Comparison of ENCODE assay signal across 18 cellular contexts in the genomic region with DNA sequence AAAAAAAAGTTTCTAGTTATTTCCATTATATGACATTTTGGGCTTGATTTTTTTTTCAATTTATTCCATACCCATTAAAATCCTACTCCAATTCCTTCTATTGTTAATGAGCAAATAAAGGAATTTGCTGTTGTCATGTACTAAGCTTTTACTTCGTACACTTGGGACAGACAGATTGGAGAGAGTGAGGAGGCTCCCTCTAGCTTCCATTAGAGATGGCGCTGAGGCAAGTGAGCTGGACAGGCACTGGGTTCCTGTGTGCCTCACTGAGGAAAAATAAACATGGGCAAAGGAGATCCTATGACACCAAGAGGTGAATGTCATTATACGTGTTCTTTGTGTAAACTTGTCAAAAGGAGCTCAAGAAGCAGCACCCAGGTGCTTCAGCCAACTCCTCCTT.
A peak's percentile ranks its signal among the peaks of the same experiment; 100 is the strongest.
DNase-seq lines count a peak whose midpoint lies in the region; ATAC-seq, FAIRE-seq and TF ChIP-seq lines count a peak whose summit lies in the region.
"Had no signal": no experiment of that assay in that cellular context is flagged by ENCODE, and none has a peak within 500 bp of the region (broad histone marks: within the 10 kb centered on the region; RNA-seq: fewer than 3 reads in every experiment).

No MANE protein-coding gene starts in this region.

- H3K18ac ChIP-seq in H9 (ENCODE audit: insufficient read length, low read depth, low read length), result no peak overlapping the region

- 0 out of 5 replicates have a peak, but pooled peaks cover 0 to 2% of the 10 kb centered on the region in 2 experiments for H3K9me3 Mint-ChIP-seq in H9
- no peaks in the 10 kb centered on the region for H3K9me3 Mint-ChIP-seq in stimulated activated memory B cell treated with anti-CD40 and anti-IgM and Interleukin-4, amounts not matched to agents 10 μg/mL and 1 μg/mL and 100 μg/mL, for 72 hours

- H2AFZ ChIP-seq in H9 (ENCODE audit: low read length) (no peak overlapping the region), Karpas-422 (ENCODE audit: low read length) (no peak overlapping the region)

- peaks cover 6 to 7% of the 10 kb centered on the region in 2 experiments for H3K4me1 Mint-ChIP-seq in H9
- H3K4me1 Mint-ChIP-seq in stimulated activated memory B cell treated with anti-CD40 and anti-IgM and Interleukin-4, amounts not matched to agents 10 μg/mL and 1 μg/mL and 100 μg/mL, for 72 hours, result no peaks in the 10 kb centered on the region

- H4K20me1 ChIP-seq in H9 (ENCODE audit: control insufficient read depth, insufficient read depth, insufficient read length), result no peaks in the 10 kb centered on the region
- H4K20me1 ChIP-seq in Karpas-422 (ENCODE audit: insufficient read depth, low read depth, low read length), result no peaks in the 10 kb centered on the region

- H3K27me3 ChIP-seq in H9 (ENCODE audit: insufficient read depth, low read length) (no peaks in the 10 kb centered on the region), WERI-Rb-1 (ENCODE audit: insufficient read depth, low read depth, severe bottlenecking) (no peaks in the 10 kb centered on the region), foreskin keratinocyte (no peaks in the 10 kb centered on the region), Karpas-422 (ENCODE audit: low read length) (no peaks in the 10 kb centered on the region), stomach (no peaks in the 10 kb centered on the region)
- H3K27me3 ChIP-seq: neutrophil had no signal

- intact Hi-C loops in stomach (cut with DNase I; ENCODE audit: low total_unique reads), result no loop called here

- 31% methylated on average over 3 of the region's 3 CpGs for WGBS in A549 (ENCODE audit: missing lambda C conversion rate)
- WGBS in H9 (ENCODE audit: extremely low coverage, insufficient read length, low lambda C conversion rate), result no CpG with 5 or more reads among the region's 3 CpGs
- WGBS in stomach, 5 donors, result 56 to 74% (median 61%) methylated on average over 3 of the region's 3 CpGs

- no peak overlapping the region for H3K4ac ChIP-seq in H9 (ENCODE audit: low read depth, low read length)

- H4K8ac ChIP-seq in H9 (replicated peaks; ENCODE audit: insufficient read length, low read depth, low read length), result no peak overlapping the region

- H2BK5ac ChIP-seq in H9 (ENCODE audit: insufficient read length, low read length), result no peak overlapping the region

- FAIRE-seq in A549 (lab: Jason Lieb, UNC), result no peak

- DNase-seq in A549 (ENCODE audit: low read depth in 1 of 2, low spot score in 1 of 2) (peak in 1 of 2 experiments; percentile 18), H9 (peak; percentile 31), WERI-Rb-1 (no peak), foreskin keratinocyte (no peak), Karpas-422 (no peak), nucleus accumbens (lab: John Stamatoyannopoulos, UW) (no peak), stomach (no peak)
- DNase-seq: activated CD4-positive, alpha-beta T cell treated with anti-CD3 and anti-CD28 coated beads, Interleukin-2, amount 50 U/mL, for 4 hours; activated naive CD4-positive, alpha-beta T cell treated with Interleukin-2 at 50 U/mL for 16 hours; amygdala; effector CD4-positive, alpha-beta T cell; HCEC 1CT; lower lobe of right lung; MM.1S; NCI-H187; NCI-H446 had no signal

- no peaks in the 10 kb centered on the region for H3K79me1 ChIP-seq in H9 (ENCODE audit: insufficient read depth, low read depth, low read length, poor library complexity, severe bottlenecking)

- H3K79me2 ChIP-seq in H9 (ENCODE audit: insufficient read depth, low read length) (no peaks in the 10 kb centered on the region), Karpas-422 (ENCODE audit: low read length) (no peaks in the 10 kb centered on the region)

- H3K23me2 ChIP-seq in H9 (ENCODE audit: insufficient read length, low read depth, low read length, poor library complexity, severe bottlenecking), result no peaks in the 10 kb centered on the region

- H3K4me2 ChIP-seq in A549, result no peak overlapping the region
- H3K4me2 ChIP-seq in H9 (ENCODE audit: insufficient read depth, insufficient read length, low read length), result no peak overlapping the region
- H3K4me2 ChIP-seq in Karpas-422 (ENCODE audit: low read depth, low read length, poor library complexity, severe bottlenecking), result no peak overlapping the region

- 0 out of 3 replicates have a peak, but pooled peaks have one; percentile 8 for TF ChIP-seq CTCF in A549 (IDR thresholded peaks at IDR 0.05)
- peak; percentile 53 for TF ChIP-seq CTCF in H9 (conservative IDR thresholded peaks at IDR 0.05)
- TF ChIP-seq CTCF in WERI-Rb-1 (IDR thresholded peaks at IDR 0.05; ENCODE audit: low read depth, low read length), result peak; percentile 16; the same call in 1 of the 2 replicates
- peak; percentile 24 for TF ChIP-seq CTCF in foreskin keratinocyte (conservative IDR thresholded peaks at IDR 0.05)
- TF ChIP-seq CTCF in stomach (IDR thresholded peaks at IDR 0.05), result no peak

- H3K56ac ChIP-seq in H9 (ENCODE audit: insufficient read length, low read depth, low read length), result no peak overlapping the region

- H4K5ac ChIP-seq in H9 (ENCODE audit: insufficient read length, low read depth, low read length), result no peak overlapping the region

- CTCF ChIA-PET in A549 (lab: Yijun Ruan, JAX), result interaction anchor here (0.7 to 1.5 kb wide), 3 partner anchors 8 to 37 kb away, joined by 3 to 4 read pairs (median 3); no protein-coding TSS in a partner anchor

- 0 out of 6 replicates have a peak, but pooled peaks have one; percentile 43 to 46 for ATAC-seq in A549
- no peak for ATAC-seq in foreskin keratinocyte
- ATAC-seq in stimulated activated memory B cell treated with anti-CD40 and anti-IgM and Interleukin-4, amounts not matched to agents 10 μg/mL and 1 μg/mL and 100 μg/mL, for 72 hours, result no peak
- ATAC-seq: lower lobe of right lung had no signal

- H3K4me1 ChIP-seq in A549 (no peaks in the 10 kb centered on the region), H9 (ENCODE audit: insufficient read depth, low read length) (peaks cover 1% of the 10 kb centered on the region; the same call in 1 of the 2 replicates), foreskin keratinocyte (no peaks in the 10 kb centered on the region), Karpas-422 (ENCODE audit: low read length) (no peaks in the 10 kb centered on the region), stomach (peaks cover 0 to 7% (median 0%) of the 10 kb centered on the region in 4 donors)
- H3K4me1 ChIP-seq: lower lobe of right lung had no signal

- H3K4me3 ChIP-seq in A549, result no peak overlapping the region
- no peak overlapping the region for H3K4me3 ChIP-seq in WERI-Rb-1 (ENCODE audit: low read depth, low read length)
- H3K4me3 ChIP-seq in Karpas-422 (ENCODE audit: low read length), result no peak overlapping the region
- H3K4me3 ChIP-seq in stomach, result no peak overlapping the region
- H3K4me3 ChIP-seq: lower lobe of right lung had no signal

- H2BK12ac ChIP-seq in H9 (ENCODE audit: insufficient read length, low read depth, low read length), result no peak overlapping the region

- no peak overlapping the region for H2BK15ac ChIP-seq in H9 (ENCODE audit: low read depth, low read length)

- H2BK20ac ChIP-seq in H9 (ENCODE audit: low read depth, low read length, poor library complexity, severe bottlenecking), result no peak overlapping the region

- H3K27ac Mint-ChIP-seq in H9, result no peak overlapping the region
- no peak overlapping the region for H3K27ac Mint-ChIP-seq in stimulated activated memory B cell treated with anti-CD40 and anti-IgM and Interleukin-4, amounts not matched to agents 10 μg/mL and 1 μg/mL and 100 μg/mL, for 72 hours

- no peak overlapping the region for H3K4me3 Mint-ChIP-seq in H9
- H3K4me3 Mint-ChIP-seq in stimulated activated memory B cell treated with anti-CD40 and anti-IgM and Interleukin-4, amounts not matched to agents 10 μg/mL and 1 μg/mL and 100 μg/mL, for 72 hours, result no peak overlapping the region

- no peak overlapping the region for H3K9ac ChIP-seq in H9 (ENCODE audit: extremely low read depth, insufficient read length, low read length)
- H3K9ac ChIP-seq in Karpas-422 (ENCODE audit: low read length), result no peak overlapping the region

- H3K27me3 Mint-ChIP-seq in H9 (ENCODE audit: low read depth), result no peaks in the 10 kb centered on the region; the same call in none of the 2 replicates
- peaks cover 7% of the 10 kb centered on the region for H3K27me3 Mint-ChIP-seq in stimulated activated memory B cell treated with anti-CD40 and anti-IgM and Interleukin-4, amounts not matched to agents 10 μg/mL and 1 μg/mL and 100 μg/mL, for 72 hours

- no peak for TF ChIP-seq RAD21 in A549 (conservative IDR thresholded peaks at IDR 0.05 in 1 of 2, IDR thresholded peaks at IDR 0.05 in 1 of 2)

- no peak for TF ChIP-seq POLR2A in A549 (IDR thresholded peaks at IDR 0.05; ENCODE audit: low read length)
- no peak for TF ChIP-seq POLR2A in stomach (IDR thresholded peaks at IDR 0.05)

- H3K23ac ChIP-seq in H9 (ENCODE audit: insufficient read length, low read depth, low read length), result no peak overlapping the region

- TF ChIP-seq EP300 in A549 (IDR thresholded peaks at IDR 0.05) (no peak), stomach (IDR thresholded peaks at IDR 0.05) (no peak)

- H3K36me3 Mint-ChIP-seq in H9 (ENCODE audit: insufficient read depth in 1 of 3, low read depth in 3 of 3), result no peaks in the 10 kb centered on the region
- H3K36me3 Mint-ChIP-seq in stimulated activated memory B cell treated with anti-CD40 and anti-IgM and Interleukin-4, amounts not matched to agents 10 μg/mL and 1 μg/mL and 100 μg/mL, for 72 hours, result no peaks in the 10 kb centered on the region

- H4K91ac ChIP-seq in H9 (ENCODE audit: insufficient read length, low read depth, low read length), result no peak overlapping the region

- no peaks in the 10 kb centered on the region for H3K9me2 ChIP-seq in Karpas-422 (replicated peaks; ENCODE audit: insufficient read depth, low read length)

- POLR2A ChIA-PET in A549 (lab: Yijun Ruan, JAX), result interaction anchor here (0.7 kb wide), 1 partner anchor 58 kb away, joined by 5 read pairs; no protein-coding TSS in a partner anchor

- no peak overlapping the region for H2AK5ac ChIP-seq in H9 (ENCODE audit: insufficient read length, low read length)

- no peak overlapping the region for H3T11ph ChIP-seq in H9 (ENCODE audit: low read length)

- H3K27ac ChIP-seq in A549, result no peak overlapping the region
- no peak overlapping the region for H3K27ac ChIP-seq in H9 (ENCODE audit: insufficient read length, low read depth, low read length)
- no peak overlapping the region for H3K27ac ChIP-seq in WERI-Rb-1
- no peak overlapping the region for H3K27ac ChIP-seq in foreskin keratinocyte
- H3K27ac ChIP-seq in Karpas-422 (ENCODE audit: low read length), result no peak overlapping the region
- no peak overlapping the region for H3K27ac ChIP-seq in stomach
- H3K27ac ChIP-seq: lower lobe of right lung, neutrophil had no signal

- no peaks in the 10 kb centered on the region for H3K36me3 ChIP-seq in WERI-Rb-1
- H3K36me3 ChIP-seq in Karpas-422 (ENCODE audit: insufficient read depth, low read length), result no peaks in the 10 kb centered on the region
- H3K36me3 ChIP-seq in stomach, result no peaks in the 10 kb centered on the region
- H3K36me3 ChIP-seq: lower lobe of right lung, neutrophil had no signal

- no peak overlapping the region for H3K14ac ChIP-seq in H9 (ENCODE audit: insufficient read depth, low read length)

- H3K9me3 ChIP-seq in A549 (no peaks in the 10 kb centered on the region), H9 (ENCODE audit: control insufficient read depth, low read depth, low read length) (no peaks in the 10 kb centered on the region), WERI-Rb-1 (ENCODE audit: severe bottlenecking) (no peaks in the 10 kb centered on the region), Karpas-422 (ENCODE audit: low read length) (no peaks in the 10 kb centered on the region), stomach (no peaks in the 10 kb centered on the region)
- H3K9me3 ChIP-seq: lower lobe of right lung, neutrophil had no signal

- H2BK120ac ChIP-seq in H9 (ENCODE audit: low read depth, low read length, poor library complexity, severe bottlenecking), result no peak overlapping the region

Comparison
In these comparisons a context has a peak if more than half of its experiments do, and no peak if none do; other contexts are left out.
1. ATAC-seq: peak in A549 (2 of 2); none in foreskin keratinocyte (single experiment) and stimulated activated memory B cell treated with anti-CD40 and anti-IgM and Interleukin-4, amounts not matched to agents 10 μg/mL and 1 μg/mL and 100 μg/mL, for 72 hours (single experiment).
2. CTCF ChIP-seq: peak in A549 (single experiment), H9 (single experiment), WERI-Rb-1 (single experiment) and foreskin keratinocyte (single experiment); none in stomach (0 of 7).